ENCODE assay signal across 8 cellular contexts in genomic region chr21:35940074-35940927, GRCh38.
DNase-seq lines count a peak whose midpoint lies in the region; ATAC-seq and TF ChIP-seq lines count a peak whose summit lies in the region.

No MANE protein-coding gene starts in this region.

- H2AFZ ChIP-seq in Loucy (ENCODE audit: low read length), result peak overlapping the region; percentile 22

- H4K20me1 ChIP-seq in Loucy (ENCODE audit: insufficient read depth, low read length, poor library complexity, severe bottlenecking), result no peaks in the 10 kb centered on the region

- H3K4me3 ChIP-seq in Loucy (ENCODE audit: low read length, poor library complexity, severe bottlenecking) (no peak overlapping the region), Peyer's patch (no peak overlapping the region)

- ATAC-seq in memory B cell (ENCODE audit: low read depth) (peak; percentile 64), HG03565 (IDR thresholded peaks at IDR 0.05; ENCODE audit: unreplicated experiment) (no peak), HG03097 (IDR thresholded peaks at IDR 0.05; ENCODE audit: low FRiP score, unreplicated experiment) (no peak)

- H3K27me3 Mint-ChIP-seq in memory B cell, result no peaks in the 10 kb centered on the region

- H3K79me2 ChIP-seq in Loucy (ENCODE audit: insufficient read depth, low read length), result no peaks in the 10 kb centered on the region

- H3K36me3 Mint-ChIP-seq in memory B cell, result no peaks in the 10 kb centered on the region

- H3K9me3 ChIP-seq in Loucy (ENCODE audit: insufficient read depth, low read depth, low read length) (no peaks in the 10 kb centered on the region), Peyer's patch (no peaks in the 10 kb centered on the region)

- no peak for TF ChIP-seq POLR2A in Peyer's patch (IDR thresholded peaks at IDR 0.05)

- H3K9ac ChIP-seq in Loucy (ENCODE audit: low read depth, low read length, poor library complexity, severe bottlenecking), result no peak overlapping the region

- no peak overlapping the region for H3K27ac Mint-ChIP-seq in memory B cell

- H3K4me3 Mint-ChIP-seq in memory B cell, result no peak overlapping the region

- no peak overlapping the region for H3K27ac ChIP-seq in Peyer's patch

- TF ChIP-seq CTCF in Loucy (conservative IDR thresholded peaks at IDR 0.05; ENCODE audit: low read length), result peak; percentile 74
- TF ChIP-seq CTCF in Peyer's patch (IDR thresholded peaks at IDR 0.05), result peak in 4 of 6 experiments; percentile 50 to 92 (median 81)

- H3K4me1 ChIP-seq in Loucy (ENCODE audit: insufficient read depth, low read length, poor library complexity, severe bottlenecking), result peaks cover 3% of the 10 kb centered on the region
- H3K4me1 ChIP-seq in Peyer's patch, result no peaks in the 10 kb centered on the region

- no peaks in the 10 kb centered on the region for H3F3A ChIP-seq in Loucy (ENCODE audit: low read depth)

- H3K9me3 Mint-ChIP-seq in memory B cell, result no peaks in the 10 kb centered on the region

- peaks cover 3% of the 10 kb centered on the region for H3K4me1 Mint-ChIP-seq in memory B cell

- H3K36me3 ChIP-seq in Loucy (ENCODE audit: insufficient read depth, low read length) (no peaks in the 10 kb centered on the region), Peyer's patch (no peaks in the 10 kb centered on the region)

- H3K27me3 ChIP-seq in Loucy (ENCODE audit: insufficient read depth, low read length, poor library complexity, severe bottlenecking) (no peaks in the 10 kb centered on the region), Peyer's patch (no peaks in the 10 kb centered on the region)

- no peaks in the 10 kb centered on the region for H3K9me2 ChIP-seq in Loucy (replicated peaks; ENCODE audit: low read depth, low read length)

- DNase-seq in ELR (ENCODE audit: low read depth), result peak; percentile 77
- DNase-seq in Peyer's patch, result peak in 1 of 3 donors; percentile 68
- peak; percentile 54 for DNase-seq in ecto neural progenitor cell (ENCODE audit: low spot score)
- peak in 1 of 2 donors; percentile 11 for DNase-seq in memory B cell (ENCODE audit: low spot score in 2 of 2)
- DNase-seq in activated gamma-delta T cell treated with Interleukin-2 at 50 U/mL for 16 hours, result no peak

- H3K4me2 ChIP-seq in Loucy (ENCODE audit: low read depth, low read length, poor library complexity, severe bottlenecking), result no peak overlapping the region
